1 cellular context compared by ENCODE assay signal in the genomic region with DNA sequence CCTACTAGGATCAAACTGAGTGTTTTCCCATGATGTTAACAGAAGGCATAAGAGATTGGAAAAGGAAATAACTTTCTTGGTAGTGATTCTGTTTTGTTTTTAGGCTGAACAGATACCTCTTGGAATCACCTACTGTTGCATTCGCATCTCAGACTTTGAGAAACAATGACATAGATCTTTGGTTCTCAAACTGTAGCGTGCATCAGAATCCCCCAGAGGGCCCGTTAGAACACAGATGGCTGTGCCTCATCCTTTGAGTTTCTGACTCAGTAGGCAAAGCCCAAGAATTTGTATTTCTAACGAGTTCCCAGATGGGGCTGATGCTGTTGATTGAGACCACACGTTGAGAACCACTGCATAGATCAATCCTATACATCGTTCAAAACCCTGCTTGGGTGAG.
TF ChIP-seq lines count a peak whose summit lies in the region.

No MANE protein-coding gene starts in this region.

TF ChIP-seq in GM23338, 12 proteins besides CTCF, POLR2A, EP300 and RAD21:
- TF ChIP-seq NANOG (IDR thresholded peaks at IDR 0.05; ENCODE audit: borderline replicate concordance) (no peak), POLR2AphosphoS5 (IDR thresholded peaks at IDR 0.05; ENCODE audit: low read depth) (no peak), ZNF114 (CRISPR knock-in tag; IDR thresholded peaks at IDR 0.05) (no peak), CREB1 (CRISPR knock-in tag; IDR thresholded peaks at IDR 0.05; ENCODE audit: low read depth) (no peak), JUNB (IDR thresholded peaks at IDR 0.05; ENCODE audit: unreplicated experiment) (no peak), EZH2phosphoT487 (IDR thresholded peaks at IDR 0.05; ENCODE audit: unreplicated experiment) (no peak), EZH2 (IDR thresholded peaks at IDR 0.05; ENCODE audit: low read depth, unreplicated experiment) (no peak)
- TF ChIP-seq, protein P1, sequence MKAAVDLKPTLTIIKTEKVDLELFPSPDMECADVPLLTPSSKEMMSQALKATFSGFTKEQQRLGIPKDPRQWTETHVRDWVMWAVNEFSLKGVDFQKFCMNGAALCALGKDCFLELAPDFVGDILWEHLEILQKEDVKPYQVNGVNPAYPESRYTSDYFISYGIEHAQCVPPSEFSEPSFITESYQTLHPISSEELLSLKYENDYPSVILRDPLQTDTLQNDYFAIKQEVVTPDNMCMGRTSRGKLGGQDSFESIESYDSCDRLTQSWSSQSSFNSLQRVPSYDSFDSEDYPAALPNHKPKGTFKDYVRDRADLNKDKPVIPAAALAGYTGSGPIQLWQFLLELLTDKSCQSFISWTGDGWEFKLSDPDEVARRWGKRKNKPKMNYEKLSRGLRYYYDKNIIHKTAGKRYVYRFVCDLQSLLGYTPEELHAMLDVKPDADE (IDR thresholded peaks at IDR 0.05), result no peak
- TF ChIP-seq, protein P2, sequence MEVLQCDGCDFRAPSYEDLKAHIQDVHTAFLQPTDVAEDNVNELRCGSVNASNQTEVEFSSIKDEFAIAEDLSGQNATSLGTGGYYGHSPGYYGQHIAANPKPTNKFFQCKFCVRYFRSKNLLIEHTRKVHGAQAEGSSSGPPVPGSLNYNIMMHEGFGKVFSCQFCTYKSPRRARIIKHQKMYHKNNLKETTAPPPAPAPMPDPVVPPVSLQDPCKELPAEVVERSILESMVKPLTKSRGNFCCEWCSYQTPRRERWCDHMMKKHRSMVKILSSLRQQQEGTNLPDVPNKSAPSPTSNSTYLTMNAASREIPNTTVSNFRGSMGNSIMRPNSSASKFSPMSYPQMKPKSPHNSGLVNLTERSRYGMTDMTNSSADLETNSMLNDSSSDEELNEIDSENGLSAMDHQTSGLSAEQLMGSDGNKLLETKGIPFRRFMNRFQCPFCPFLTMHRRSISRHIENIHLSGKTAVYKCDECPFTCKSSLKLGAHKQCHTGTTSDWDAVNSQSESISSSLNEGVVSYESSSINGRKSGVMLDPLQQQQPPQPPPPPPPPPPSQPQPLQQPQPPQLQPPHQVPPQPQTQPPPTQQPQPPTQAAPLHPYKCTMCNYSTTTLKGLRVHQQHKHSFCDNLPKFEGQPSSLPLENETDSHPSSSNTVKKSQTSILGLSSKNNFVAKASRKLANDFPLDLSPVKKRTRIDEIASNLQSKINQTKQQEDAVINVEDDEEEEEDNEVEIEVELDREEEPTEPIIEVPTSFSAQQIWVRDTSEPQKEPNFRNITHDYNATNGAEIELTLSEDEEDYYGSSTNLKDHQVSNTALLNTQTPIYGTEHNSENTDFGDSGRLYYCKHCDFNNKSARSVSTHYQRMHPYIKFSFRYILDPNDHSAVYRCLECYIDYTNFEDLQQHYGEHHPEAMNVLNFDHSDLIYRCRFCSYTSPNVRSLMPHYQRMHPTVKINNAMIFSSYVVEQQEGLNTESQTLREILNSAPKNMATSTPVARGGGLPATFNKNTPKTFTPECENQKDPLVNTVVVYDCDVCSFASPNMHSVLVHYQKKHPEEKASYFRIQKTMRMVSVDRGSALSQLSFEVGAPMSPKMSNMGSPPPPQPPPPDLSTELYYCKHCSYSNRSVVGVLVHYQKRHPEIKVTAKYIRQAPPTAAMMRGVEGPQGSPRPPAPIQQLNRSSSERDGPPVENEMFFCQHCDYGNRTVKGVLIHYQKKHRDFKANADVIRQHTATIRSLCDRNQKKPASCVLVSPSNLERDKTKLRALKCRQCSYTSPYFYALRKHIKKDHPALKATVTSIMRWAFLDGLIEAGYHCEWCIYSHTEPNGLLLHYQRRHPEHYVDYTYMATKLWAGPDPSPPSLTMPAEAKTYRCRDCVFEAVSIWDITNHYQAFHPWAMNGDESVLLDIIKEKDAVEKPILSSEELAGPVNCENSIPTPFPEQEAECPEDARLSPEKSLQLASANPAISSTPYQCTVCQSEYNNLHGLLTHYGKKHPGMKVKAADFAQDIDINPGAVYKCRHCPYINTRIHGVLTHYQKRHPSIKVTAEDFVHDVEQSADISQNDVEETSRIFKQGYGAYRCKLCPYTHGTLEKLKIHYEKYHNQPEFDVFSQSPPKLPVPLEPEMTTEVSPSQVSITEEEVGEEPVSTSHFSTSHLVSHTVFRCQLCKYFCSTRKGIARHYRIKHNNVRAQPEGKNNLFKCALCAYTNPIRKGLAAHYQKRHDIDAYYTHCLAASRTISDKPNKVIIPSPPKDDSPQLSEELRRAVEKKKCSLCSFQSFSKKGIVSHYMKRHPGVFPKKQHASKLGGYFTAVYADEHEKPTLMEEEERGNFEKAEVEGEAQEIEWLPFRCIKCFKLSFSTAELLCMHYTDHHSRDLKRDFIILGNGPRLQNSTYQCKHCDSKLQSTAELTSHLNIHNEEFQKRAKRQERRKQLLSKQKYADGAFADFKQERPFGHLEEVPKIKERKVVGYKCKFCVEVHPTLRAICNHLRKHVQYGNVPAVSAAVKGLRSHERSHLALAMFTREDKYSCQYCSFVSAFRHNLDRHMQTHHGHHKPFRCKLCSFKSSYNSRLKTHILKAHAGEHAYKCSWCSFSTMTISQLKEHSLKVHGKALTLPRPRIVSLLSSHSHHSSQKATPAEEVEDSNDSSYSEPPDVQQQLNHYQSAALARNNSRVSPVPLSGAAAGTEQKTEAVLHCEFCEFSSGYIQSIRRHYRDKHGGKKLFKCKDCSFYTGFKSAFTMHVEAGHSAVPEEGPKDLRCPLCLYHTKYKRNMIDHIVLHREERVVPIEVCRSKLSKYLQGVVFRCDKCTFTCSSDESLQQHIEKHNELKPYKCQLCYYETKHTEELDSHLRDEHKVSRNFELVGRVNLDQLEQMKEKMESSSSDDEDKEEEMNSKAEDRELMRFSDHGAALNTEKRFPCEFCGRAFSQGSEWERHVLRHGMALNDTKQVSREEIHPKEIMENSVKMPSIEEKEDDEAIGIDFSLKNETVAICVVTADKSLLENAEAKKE (CRISPR knock-in tag; IDR thresholded peaks at IDR 0.05), result no peak
- TF ChIP-seq, protein P3, sequence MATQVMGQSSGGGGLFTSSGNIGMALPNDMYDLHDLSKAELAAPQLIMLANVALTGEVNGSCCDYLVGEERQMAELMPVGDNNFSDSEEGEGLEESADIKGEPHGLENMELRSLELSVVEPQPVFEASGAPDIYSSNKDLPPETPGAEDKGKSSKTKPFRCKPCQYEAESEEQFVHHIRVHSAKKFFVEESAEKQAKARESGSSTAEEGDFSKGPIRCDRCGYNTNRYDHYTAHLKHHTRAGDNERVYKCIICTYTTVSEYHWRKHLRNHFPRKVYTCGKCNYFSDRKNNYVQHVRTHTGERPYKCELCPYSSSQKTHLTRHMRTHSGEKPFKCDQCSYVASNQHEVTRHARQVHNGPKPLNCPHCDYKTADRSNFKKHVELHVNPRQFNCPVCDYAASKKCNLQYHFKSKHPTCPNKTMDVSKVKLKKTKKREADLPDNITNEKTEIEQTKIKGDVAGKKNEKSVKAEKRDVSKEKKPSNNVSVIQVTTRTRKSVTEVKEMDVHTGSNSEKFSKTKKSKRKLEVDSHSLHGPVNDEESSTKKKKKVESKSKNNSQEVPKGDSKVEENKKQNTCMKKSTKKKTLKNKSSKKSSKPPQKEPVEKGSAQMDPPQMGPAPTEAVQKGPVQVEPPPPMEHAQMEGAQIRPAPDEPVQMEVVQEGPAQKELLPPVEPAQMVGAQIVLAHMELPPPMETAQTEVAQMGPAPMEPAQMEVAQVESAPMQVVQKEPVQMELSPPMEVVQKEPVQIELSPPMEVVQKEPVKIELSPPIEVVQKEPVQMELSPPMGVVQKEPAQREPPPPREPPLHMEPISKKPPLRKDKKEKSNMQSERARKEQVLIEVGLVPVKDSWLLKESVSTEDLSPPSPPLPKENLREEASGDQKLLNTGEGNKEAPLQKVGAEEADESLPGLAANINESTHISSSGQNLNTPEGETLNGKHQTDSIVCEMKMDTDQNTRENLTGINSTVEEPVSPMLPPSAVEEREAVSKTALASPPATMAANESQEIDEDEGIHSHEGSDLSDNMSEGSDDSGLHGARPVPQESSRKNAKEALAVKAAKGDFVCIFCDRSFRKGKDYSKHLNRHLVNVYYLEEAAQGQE (IDR thresholded peaks at IDR 0.05; ENCODE audit: unreplicated experiment), result no peak
